In the genomic region with DNA sequence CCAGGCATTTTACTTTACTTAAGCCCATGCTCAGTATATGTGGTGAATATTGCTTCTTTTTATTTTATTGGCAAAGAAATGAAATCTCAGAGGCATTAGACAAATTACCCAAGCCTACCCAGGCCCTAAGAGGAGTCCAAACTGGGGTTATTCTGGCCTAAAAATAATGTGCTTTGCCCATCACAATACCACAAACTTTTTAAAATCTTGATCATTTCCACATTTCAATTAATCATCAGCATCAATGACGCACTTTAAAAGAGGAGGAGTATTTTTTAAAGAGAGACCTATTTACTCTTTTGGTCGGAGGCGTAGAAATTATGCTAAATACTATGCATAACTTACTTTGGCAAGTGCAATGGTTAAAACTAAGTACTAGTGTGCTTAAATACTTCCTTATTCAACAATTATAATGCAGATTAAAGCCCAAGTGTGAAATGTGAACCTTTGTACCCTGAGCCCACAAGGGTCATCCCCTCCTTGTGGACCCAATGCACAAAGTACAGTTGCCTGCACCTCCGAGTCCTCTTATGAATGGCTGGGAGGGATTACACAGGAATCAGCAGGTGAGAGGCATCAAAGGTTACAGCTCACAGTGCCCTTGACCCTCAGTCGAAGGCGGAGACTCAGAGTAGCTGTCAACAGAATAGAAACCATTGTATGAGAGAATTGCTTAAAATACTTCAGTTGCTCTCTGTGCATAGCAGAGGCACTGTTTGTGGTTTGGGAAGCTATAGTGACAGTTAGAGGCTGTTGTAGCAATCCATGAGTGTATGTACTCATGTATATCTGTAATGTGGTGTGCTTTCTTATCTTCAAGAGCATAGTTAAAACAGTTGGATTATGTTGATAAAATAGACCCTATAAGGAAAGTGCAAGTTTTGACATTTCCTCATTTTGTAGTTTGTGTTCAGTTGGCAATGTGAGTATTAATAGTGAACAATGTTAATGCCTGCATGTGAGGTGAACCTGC, we compare ENCODE assay signal across 1 cellular context.
TF ChIP-seq lines count a peak whose summit lies in the region.

No MANE protein-coding gene starts in this region.

TF ChIP-seq in HepG2, 621 proteins besides CTCF, POLR2A, EP300 and RAD21 (continued from another document and continues in another):
- no peak for TF ChIP-seq KLF13 (CRISPR knock-in tag; IDR thresholded peaks at IDR 0.05)
- TF ChIP-seq, protein P1, sequence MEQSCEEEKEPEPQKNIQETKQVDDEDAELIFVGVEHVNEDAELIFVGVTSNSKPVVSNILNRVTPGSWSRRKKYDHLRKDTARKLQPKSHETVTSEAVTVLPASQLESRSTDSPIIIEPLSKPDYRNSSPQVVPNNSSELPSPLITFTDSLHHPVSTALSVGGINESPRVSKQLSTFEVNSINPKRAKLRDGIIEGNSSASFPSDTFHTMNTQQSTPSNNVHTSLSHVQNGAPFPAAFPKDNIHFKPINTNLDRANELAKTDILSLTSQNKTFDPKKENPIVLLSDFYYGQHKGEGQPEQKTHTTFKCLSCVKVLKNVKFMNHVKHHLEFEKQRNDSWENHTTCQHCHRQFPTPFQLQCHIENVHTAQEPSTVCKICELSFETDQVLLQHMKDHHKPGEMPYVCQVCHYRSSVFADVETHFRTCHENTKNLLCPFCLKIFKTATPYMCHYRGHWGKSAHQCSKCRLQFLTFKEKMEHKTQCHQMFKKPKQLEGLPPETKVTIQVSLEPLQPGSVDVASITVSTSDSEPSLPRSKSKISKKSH (CRISPR knock-in tag; IDR thresholded peaks at IDR 0.05; ENCODE audit: borderline replicate concordance), result no peak
- 0 out of 2 replicates have a peak, but pooled peaks have one; percentile 9 for TF ChIP-seq STAG1 (CRISPR knock-in tag; IDR thresholded peaks at IDR 0.05)
- peak; percentile 75; the same call in 1 of the 2 replicates for TF ChIP-seq KDM3A (CRISPR knock-in tag; IDR thresholded peaks at IDR 0.05; ENCODE audit: low read depth)
- TF ChIP-seq BCL6 (CRISPR knock-in tag; IDR thresholded peaks at IDR 0.05), result peak; percentile 79
- TF ChIP-seq, protein P2, sequence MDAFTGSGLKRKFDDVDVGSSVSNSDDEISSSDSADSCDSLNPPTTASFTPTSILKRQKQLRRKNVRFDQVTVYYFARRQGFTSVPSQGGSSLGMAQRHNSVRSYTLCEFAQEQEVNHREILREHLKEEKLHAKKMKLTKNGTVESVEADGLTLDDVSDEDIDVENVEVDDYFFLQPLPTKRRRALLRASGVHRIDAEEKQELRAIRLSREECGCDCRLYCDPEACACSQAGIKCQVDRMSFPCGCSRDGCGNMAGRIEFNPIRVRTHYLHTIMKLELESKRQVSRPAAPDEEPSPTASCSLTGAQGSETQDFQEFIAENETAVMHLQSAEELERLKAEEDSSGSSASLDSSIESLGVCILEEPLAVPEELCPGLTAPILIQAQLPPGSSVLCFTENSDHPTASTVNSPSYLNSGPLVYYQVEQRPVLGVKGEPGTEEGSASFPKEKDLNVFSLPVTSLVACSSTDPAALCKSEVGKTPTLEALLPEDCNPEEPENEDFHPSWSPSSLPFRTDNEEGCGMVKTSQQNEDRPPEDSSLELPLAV (CRISPR knock-in tag; conservative IDR thresholded peaks at IDR 0.05; ENCODE audit: low read depth), result no peak
- TF ChIP-seq, protein P3, sequence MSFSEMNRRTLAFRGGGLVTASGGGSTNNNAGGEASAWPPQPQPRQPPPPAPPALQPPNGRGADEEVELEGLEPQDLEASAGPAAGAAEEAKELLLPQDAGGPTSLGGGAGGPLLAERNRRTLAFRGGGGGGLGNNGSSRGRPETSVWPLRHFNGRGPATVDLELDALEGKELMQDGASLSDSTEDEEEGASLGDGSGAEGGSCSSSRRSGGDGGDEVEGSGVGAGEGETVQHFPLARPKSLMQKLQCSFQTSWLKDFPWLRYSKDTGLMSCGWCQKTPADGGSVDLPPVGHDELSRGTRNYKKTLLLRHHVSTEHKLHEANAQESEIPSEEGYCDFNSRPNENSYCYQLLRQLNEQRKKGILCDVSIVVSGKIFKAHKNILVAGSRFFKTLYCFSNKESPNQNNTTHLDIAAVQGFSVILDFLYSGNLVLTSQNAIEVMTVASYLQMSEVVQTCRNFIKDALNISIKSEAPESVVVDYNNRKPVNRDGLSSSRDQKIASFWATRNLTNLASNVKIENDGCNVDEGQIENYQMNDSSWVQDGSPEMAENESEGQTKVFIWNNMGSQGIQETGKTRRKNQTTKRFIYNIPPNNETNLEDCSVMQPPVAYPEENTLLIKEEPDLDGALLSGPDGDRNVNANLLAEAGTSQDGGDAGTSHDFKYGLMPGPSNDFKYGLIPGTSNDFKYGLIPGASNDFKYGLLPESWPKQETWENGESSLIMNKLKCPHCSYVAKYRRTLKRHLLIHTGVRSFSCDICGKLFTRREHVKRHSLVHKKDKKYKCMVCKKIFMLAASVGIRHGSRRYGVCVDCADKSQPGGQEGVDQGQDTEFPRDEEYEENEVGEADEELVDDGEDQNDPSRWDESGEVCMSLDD (CRISPR knock-in tag; IDR thresholded peaks at IDR 0.05; ENCODE audit: borderline replicate concordance), result no peak
- TF ChIP-seq ZNF788 (CRISPR knock-in tag; IDR thresholded peaks at IDR 0.05; ENCODE audit: borderline replicate concordance), result peak; percentile 70; the same call in 1 of the 2 replicates
- no peak for TF ChIP-seq ARHGAP35 (CRISPR knock-in tag; IDR thresholded peaks at IDR 0.05; ENCODE audit: borderline replicate concordance)
- 0 out of 2 replicates have a peak, but pooled peaks have one; percentile 75 for TF ChIP-seq MBNL3 (CRISPR knock-in tag; conservative IDR thresholded peaks at IDR 0.05)
- TF ChIP-seq ZFP41 (CRISPR knock-in tag; IDR thresholded peaks at IDR 0.05; ENCODE audit: borderline replicate concordance), result no peak
- TF ChIP-seq FOXA1 (IDR thresholded peaks at IDR 0.05), result no peak
- peak; percentile 79 for TF ChIP-seq FOXA1 (CRISPR knock-in tag; IDR thresholded peaks at IDR 0.05)
- TF ChIP-seq BHLHE40 (IDR thresholded peaks at IDR 0.05; ENCODE audit: low read length), result peak; percentile 66
- TF ChIP-seq, protein P4, sequence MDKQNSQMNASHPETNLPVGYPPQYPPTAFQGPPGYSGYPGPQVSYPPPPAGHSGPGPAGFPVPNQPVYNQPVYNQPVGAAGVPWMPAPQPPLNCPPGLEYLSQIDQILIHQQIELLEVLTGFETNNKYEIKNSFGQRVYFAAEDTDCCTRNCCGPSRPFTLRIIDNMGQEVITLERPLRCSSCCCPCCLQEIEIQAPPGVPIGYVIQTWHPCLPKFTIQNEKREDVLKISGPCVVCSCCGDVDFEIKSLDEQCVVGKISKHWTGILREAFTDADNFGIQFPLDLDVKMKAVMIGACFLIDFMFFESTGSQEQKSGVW (CRISPR knock-in tag; IDR thresholded peaks at IDR 0.05; ENCODE audit: borderline replicate concordance), result peak; percentile 39; the same call in 1 of the 2 replicates
- peak; percentile 80; the same call in 1 of the 2 replicates for TF ChIP-seq ARID2 (CRISPR knock-in tag; IDR thresholded peaks at IDR 0.05; ENCODE audit: borderline replicate concordance)
- TF ChIP-seq, protein P5, sequence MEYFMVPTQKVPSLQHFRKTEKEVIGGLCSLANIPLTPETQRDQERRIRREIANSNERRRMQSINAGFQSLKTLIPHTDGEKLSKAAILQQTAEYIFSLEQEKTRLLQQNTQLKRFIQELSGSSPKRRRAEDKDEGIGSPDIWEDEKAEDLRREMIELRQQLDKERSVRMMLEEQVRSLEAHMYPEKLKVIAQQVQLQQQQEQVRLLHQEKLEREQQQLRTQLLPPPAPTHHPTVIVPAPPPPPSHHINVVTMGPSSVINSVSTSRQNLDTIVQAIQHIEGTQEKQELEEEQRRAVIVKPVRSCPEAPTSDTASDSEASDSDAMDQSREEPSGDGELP (IDR thresholded peaks at IDR 0.05; ENCODE audit: borderline replicate concordance, low read depth), result peak; percentile 91
- TF ChIP-seq NAIF1 (CRISPR knock-in tag; IDR thresholded peaks at IDR 0.05; ENCODE audit: borderline replicate concordance), result peak; percentile 60; the same call in 1 of the 2 replicates
- 0 out of 2 replicates have a peak, but pooled peaks have one; percentile 32 for TF ChIP-seq ZNF746 (CRISPR knock-in tag; IDR thresholded peaks at IDR 0.05)
- TF ChIP-seq KLF15 (CRISPR knock-in tag; IDR thresholded peaks at IDR 0.05; ENCODE audit: borderline replicate concordance), result no peak
- TF ChIP-seq, protein P6, sequence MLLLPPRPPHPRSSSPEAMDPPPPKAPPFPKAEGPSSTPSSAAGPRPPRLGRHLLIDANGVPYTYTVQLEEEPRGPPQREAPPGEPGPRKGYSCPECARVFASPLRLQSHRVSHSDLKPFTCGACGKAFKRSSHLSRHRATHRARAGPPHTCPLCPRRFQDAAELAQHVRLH (CRISPR knock-in tag; IDR thresholded peaks at IDR 0.05; ENCODE audit: borderline replicate concordance, low read depth), result peak; percentile 78; the same call in 1 of the 2 replicates
- TF ChIP-seq NCOR1 (IDR thresholded peaks at IDR 0.05; ENCODE audit: borderline replicate concordance, low read length), result peak; percentile 100
- TF ChIP-seq FIP1L1 (IDR thresholded peaks at IDR 0.05; ENCODE audit: borderline replicate concordance, insufficient read depth, low read depth, low read length), result no peak
- 0 out of 2 replicates have a peak, but pooled peaks have one; percentile 30 for TF ChIP-seq NFYC (CRISPR knock-in tag; IDR thresholded peaks at IDR 0.05)
- TF ChIP-seq, protein P7, sequence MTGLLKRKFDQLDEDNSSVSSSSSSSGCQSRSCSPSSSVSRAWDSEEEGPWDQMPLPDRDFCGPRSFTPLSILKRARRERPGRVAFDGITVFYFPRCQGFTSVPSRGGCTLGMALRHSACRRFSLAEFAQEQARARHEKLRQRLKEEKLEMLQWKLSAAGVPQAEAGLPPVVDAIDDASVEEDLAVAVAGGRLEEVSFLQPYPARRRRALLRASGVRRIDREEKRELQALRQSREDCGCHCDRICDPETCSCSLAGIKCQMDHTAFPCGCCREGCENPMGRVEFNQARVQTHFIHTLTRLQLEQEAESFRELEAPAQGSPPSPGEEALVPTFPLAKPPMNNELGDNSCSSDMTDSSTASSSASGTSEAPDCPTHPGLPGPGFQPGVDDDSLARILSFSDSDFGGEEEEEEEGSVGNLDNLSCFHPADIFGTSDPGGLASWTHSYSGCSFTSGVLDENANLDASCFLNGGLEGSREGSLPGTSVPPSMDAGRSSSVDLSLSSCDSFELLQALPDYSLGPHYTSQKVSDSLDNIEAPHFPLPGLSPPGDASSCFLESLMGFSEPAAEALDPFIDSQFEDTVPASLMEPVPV (CRISPR knock-in tag; IDR thresholded peaks at IDR 0.05), result 0 out of 2 replicates have a peak, but pooled peaks have one; percentile 33
- no peak for TF ChIP-seq NCOA5 (CRISPR knock-in tag; IDR thresholded peaks at IDR 0.05)
- TF ChIP-seq, protein P8, sequence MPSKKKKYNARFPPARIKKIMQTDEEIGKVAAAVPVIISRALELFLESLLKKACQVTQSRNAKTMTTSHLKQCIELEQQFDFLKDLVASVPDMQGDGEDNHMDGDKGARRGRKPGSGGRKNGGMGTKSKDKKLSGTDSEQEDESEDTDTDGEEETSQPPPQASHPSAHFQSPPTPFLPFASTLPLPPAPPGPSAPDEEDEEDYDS (CRISPR knock-in tag; IDR thresholded peaks at IDR 0.05), result no peak; the same call in 1 of the 2 replicates
- no peak for TF ChIP-seq ZNF772 (CRISPR knock-in tag; IDR thresholded peaks at IDR 0.05)
- peak; percentile 63; the same call in 1 of the 2 replicates for TF ChIP-seq ZNF430 (CRISPR knock-in tag; IDR thresholded peaks at IDR 0.05)
- TF ChIP-seq, protein P9, sequence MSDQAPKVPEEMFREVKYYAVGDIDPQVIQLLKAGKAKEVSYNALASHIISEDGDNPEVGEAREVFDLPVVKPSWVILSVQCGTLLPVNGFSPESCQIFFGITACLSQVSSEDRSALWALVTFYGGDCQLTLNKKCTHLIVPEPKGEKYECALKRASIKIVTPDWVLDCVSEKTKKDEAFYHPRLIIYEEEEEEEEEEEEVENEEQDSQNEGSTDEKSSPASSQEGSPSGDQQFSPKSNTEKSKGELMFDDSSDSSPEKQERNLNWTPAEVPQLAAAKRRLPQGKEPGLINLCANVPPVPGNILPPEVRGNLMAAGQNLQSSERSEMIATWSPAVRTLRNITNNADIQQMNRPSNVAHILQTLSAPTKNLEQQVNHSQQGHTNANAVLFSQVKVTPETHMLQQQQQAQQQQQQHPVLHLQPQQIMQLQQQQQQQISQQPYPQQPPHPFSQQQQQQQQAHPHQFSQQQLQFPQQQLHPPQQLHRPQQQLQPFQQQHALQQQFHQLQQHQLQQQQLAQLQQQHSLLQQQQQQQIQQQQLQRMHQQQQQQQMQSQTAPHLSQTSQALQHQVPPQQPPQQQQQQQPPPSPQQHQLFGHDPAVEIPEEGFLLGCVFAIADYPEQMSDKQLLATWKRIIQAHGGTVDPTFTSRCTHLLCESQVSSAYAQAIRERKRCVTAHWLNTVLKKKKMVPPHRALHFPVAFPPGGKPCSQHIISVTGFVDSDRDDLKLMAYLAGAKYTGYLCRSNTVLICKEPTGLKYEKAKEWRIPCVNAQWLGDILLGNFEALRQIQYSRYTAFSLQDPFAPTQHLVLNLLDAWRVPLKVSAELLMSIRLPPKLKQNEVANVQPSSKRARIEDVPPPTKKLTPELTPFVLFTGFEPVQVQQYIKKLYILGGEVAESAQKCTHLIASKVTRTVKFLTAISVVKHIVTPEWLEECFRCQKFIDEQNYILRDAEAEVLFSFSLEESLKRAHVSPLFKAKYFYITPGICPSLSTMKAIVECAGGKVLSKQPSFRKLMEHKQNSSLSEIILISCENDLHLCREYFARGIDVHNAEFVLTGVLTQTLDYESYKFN (CRISPR knock-in tag; conservative IDR thresholded peaks at IDR 0.05), result peak; percentile 92
- no peak for TF ChIP-seq ZSCAN29 (CRISPR knock-in tag; conservative IDR thresholded peaks at IDR 0.05)
- TF ChIP-seq TRIM24 (CRISPR knock-in tag; IDR thresholded peaks at IDR 0.05), result peak; percentile 98
- TF ChIP-seq, protein P10, sequence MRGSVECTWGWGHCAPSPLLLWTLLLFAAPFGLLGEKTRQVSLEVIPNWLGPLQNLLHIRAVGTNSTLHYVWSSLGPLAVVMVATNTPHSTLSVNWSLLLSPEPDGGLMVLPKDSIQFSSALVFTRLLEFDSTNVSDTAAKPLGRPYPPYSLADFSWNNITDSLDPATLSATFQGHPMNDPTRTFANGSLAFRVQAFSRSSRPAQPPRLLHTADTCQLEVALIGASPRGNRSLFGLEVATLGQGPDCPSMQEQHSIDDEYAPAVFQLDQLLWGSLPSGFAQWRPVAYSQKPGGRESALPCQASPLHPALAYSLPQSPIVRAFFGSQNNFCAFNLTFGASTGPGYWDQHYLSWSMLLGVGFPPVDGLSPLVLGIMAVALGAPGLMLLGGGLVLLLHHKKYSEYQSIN (CRISPR knock-in tag; IDR thresholded peaks at IDR 0.05; ENCODE audit: borderline replicate concordance), result no peak
- no peak for TF ChIP-seq KDM5A (IDR thresholded peaks at IDR 0.05; ENCODE audit: borderline replicate concordance, low read length)
- TF ChIP-seq, protein P11, sequence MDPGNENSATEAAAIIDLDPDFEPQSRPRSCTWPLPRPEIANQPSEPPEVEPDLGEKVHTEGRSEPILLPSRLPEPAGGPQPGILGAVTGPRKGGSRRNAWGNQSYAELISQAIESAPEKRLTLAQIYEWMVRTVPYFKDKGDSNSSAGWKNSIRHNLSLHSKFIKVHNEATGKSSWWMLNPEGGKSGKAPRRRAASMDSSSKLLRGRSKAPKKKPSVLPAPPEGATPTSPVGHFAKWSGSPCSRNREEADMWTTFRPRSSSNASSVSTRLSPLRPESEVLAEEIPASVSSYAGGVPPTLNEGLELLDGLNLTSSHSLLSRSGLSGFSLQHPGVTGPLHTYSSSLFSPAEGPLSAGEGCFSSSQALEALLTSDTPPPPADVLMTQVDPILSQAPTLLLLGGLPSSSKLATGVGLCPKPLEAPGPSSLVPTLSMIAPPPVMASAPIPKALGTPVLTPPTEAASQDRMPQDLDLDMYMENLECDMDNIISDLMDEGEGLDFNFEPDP (CRISPR knock-in tag; conservative IDR thresholded peaks at IDR 0.05), result no peak
- TF ChIP-seq SNRNP70 (IDR thresholded peaks at IDR 0.05; ENCODE audit: low read depth, low read length), result no peak
